Comparison of ENCODE assay signal across 19 cellular contexts in genomic region chr1:72932025-72932424, GRCh38.
"Had no signal": no experiment of that assay in that cellular context is flagged by ENCODE, and none has a peak within 500 bp of the region (broad histone marks: within the 10 kb centered on the region; RNA-seq: fewer than 3 reads in every experiment).

No MANE protein-coding gene starts in this region.

- DNase-seq: dermis blood vessel endothelial cell; effector memory CD4-positive, alpha-beta T cell; foreskin keratinocyte; heart left ventricle; kidney; mucosa of descending colon; naive B cell; nucleus accumbens; stimulated activated CD4-positive, alpha-beta T cell treated with anti-CD3 and anti-CD28 coated beads, Interleukin-12 subunit alpha, Interleukin-12 subunit beta, amount 100 ng/mL, for 4 hours; stimulated activated CD4-positive, alpha-beta T cell treated with anti-CD3 and anti-CD28 coated beads, Interleukin-2, amount 100 ng/mL, for 24 hours; stimulated activated CD4-positive, alpha-beta T cell treated with anti-CD3 and anti-CD28 coated beads, Interleukin-4, amount 100 ng/mL, for 24 hours; stimulated activated naive CD8-positive, alpha-beta T cell treated with anti-CD3 and anti-CD28 coated beads, Interleukin-15, Interleukin-2, amounts not matched to agents 100 U/mL and 50 U/mL, for 24 hours; substantia nigra; testis; tibial artery had no signal

- ATAC-seq: foreskin keratinocyte; gastroesophageal sphincter; heart left ventricle; left lobe of liver; mucosa of descending colon; sciatic nerve; stimulated activated effector memory CD8-positive, alpha-beta T cell treated with anti-CD3 and anti-CD28 coated beads, Interleukin-12 subunit alpha, Interleukin-12 subunit beta, amount 100 ng/mL, for 72 hours; stimulated activated naive CD8-positive, alpha-beta T cell treated with anti-CD3 and anti-CD28 coated beads, Interleukin-15, Interleukin-2, amounts not matched to agents 100 U/mL and 50 U/mL, for 24 hours had no signal
